ENCODE assay signal across 8 cellular contexts in the genomic region with DNA sequence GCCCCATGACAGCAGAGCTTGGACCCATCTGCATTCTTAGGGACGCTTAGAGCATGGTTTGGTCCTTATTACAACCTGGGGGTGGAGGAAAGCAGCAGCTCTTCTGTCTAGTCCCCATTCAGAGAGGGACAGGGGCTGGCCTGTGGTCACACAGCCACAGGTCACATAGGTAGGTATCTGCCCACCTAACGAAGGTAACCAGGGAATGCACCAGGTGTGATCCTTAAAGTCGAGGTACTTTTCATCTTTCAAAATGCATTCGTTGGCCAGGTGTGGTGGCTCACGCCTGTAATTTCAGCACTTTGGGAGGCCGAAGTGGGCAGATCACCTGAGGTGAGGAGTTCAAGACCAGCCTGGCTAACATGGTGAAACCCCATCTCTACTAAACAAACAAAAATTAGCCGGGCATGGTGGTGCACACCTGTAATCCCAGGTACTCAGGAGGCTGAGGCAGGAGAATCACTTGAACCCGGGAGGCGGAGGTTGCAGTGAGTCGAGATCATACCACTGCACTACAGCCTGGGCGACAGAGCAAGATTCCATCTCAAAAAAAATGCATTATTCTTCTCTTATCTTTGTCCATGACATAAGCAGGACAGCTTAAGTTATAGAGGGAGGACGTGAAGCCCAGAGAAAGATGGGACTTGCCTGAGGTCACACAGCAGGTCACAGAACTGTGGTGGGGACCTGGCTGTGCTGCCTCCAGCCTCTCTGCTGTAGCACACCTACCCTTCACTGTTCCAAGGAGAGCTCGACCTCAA. TPM values are rescaled to one million over a fixed set of nuclear protein-coding genes. Genes with fewer than 3 reads are reported as not detected.
DNase-seq lines count a peak whose midpoint lies in the region; ATAC-seq and TF ChIP-seq lines count a peak whose summit lies in the region.
"Not testable (repeated sequence)": the region's sequence is repeated elsewhere in the genome, so short reads cannot be mapped to it uniquely, and the experiment has no call there.

No MANE protein-coding gene starts in this region.

- H3K36me3 ChIP-seq in GM23248 (ENCODE audit: low read depth) (peaks cover 11% of the 10 kb centered on the region; the same call in 1 of the 2 replicates), neuronal stem cell (replicated peaks in 1 of 2; ENCODE audit: control insufficient read depth in 2 of 2, insufficient read depth in 2 of 2, low read length in 2 of 2) (peaks cover 0 to 17% of the 10 kb centered on the region in 2 donors)
- not testable (repeated sequence) for H3K36me3 ChIP-seq in PC-3 (ENCODE audit: low read depth, low read length); adipocyte (ENCODE audit: control insufficient read depth, insufficient read depth, low read length, severe bottlenecking); endodermal cell (ENCODE audit: control insufficient read depth, insufficient read depth, low read length); suprapubic skin

- H4K8ac ChIP-seq in neuronal stem cell (ENCODE audit: low read depth, low read length): not testable (repeated sequence)

- H3K27ac Mint-ChIP-seq in endodermal cell: not testable (repeated sequence)
- peak overlapping the region in 1 of 6 donors; percentile 39 for H3K27ac Mint-ChIP-seq in immature natural killer cell

- H3K27ac ChIP-seq in GM23248: peak overlapping the region; percentile 86
- H3K27ac ChIP-seq in PC-3 (ENCODE audit: low read length); endodermal cell (ENCODE audit: low read depth, low read length); neuronal stem cell (replicated peaks; ENCODE audit: low read length); suprapubic skin: not testable (repeated sequence)

- peaks cover 20% of the 10 kb centered on the region for H3K79me2 ChIP-seq in GM23248 (ENCODE audit: insufficient read depth)
- not testable (repeated sequence) for H3K79me2 ChIP-seq in PC-3 (ENCODE audit: low read length)

- peak overlapping the region; percentile 82 for H3K4me3 ChIP-seq in AG04449 (ENCODE audit: low read depth, low read length)
- peak overlapping the region; percentile 92 for H3K4me3 ChIP-seq in GM23248
- H3K4me3 ChIP-seq in PC-3 (ENCODE audit: low read length); endodermal cell (ENCODE audit: low read length); neuronal stem cell (ENCODE audit: low read length in 2 of 2): not testable (repeated sequence)
- H3K4me3 ChIP-seq in adipocyte (ENCODE audit: low read length): peak overlapping the region; percentile 91
- peak overlapping the region; percentile 65 for H3K4me3 ChIP-seq in suprapubic skin

- intact Hi-C loops in PC-3 (cut with micrococcal nuclease): not testable (repeated sequence)

- not testable (repeated sequence) for H2BK15ac ChIP-seq in neuronal stem cell (ENCODE audit: low read length)

- TF ChIP-seq POLR2A in suprapubic skin (IDR thresholded peaks at IDR 0.05): not testable (repeated sequence)

- not testable (repeated sequence) for ATAC-seq in PC-3

- peak overlapping the region; percentile 60 for H3K4me3 Mint-ChIP-seq in endodermal cell
- peak overlapping the region; percentile 54 to 85 (median 71) for H3K4me3 Mint-ChIP-seq in immature natural killer cell

- H3K4me1 ChIP-seq in GM23248 (ENCODE audit: insufficient read depth) (peaks cover 27% of the 10 kb centered on the region), neuronal stem cell (ENCODE audit: control insufficient read depth in 2 of 2, insufficient read depth in 1 of 2, low read depth in 1 of 2, low read length in 2 of 2) (peaks cover 4 to 10% of the 10 kb centered on the region in 2 donors), suprapubic skin (peaks cover 28% of the 10 kb centered on the region)
- H3K4me1 ChIP-seq in PC-3 (ENCODE audit: insufficient read depth, low read length); adipocyte (ENCODE audit: control insufficient read depth, insufficient read depth, low read length); endodermal cell (ENCODE audit: control insufficient read depth, insufficient read depth, low read length): not testable (repeated sequence)

- not testable (repeated sequence) for H3K14ac ChIP-seq in neuronal stem cell (ENCODE audit: low read length)

- not testable (repeated sequence) for H2BK12ac ChIP-seq in neuronal stem cell (ENCODE audit: low read length)

- peak overlapping the region; percentile 9 for H2BK120ac ChIP-seq in neuronal stem cell (ENCODE audit: low read depth, low read length)

- H3K27me3 Mint-ChIP-seq in endodermal cell (ENCODE audit: insufficient read depth): peaks cover 38% of the 10 kb centered on the region
- not testable (repeated sequence) for H3K27me3 Mint-ChIP-seq in immature natural killer cell (ENCODE audit: low read depth in 3 of 3)

- H4K20me1 ChIP-seq in GM23248 (ENCODE audit: insufficient read depth); PC-3 (ENCODE audit: low read length): not testable (repeated sequence)

- peak overlapping the region; percentile 5 for H2BK5ac ChIP-seq in neuronal stem cell (ENCODE audit: low read length)

- H3K4ac ChIP-seq in neuronal stem cell (ENCODE audit: low read length): not testable (repeated sequence)

- BruUV-seq in PC-3 (replicated peaks; lab: Mats Ljungman, UMichigan): TSS peak; percentile 34

- H3K9ac ChIP-seq in GM23248 (peak overlapping the region; percentile 96), adipocyte (ENCODE audit: low read length) (peak overlapping the region; percentile 93)
- not testable (repeated sequence) for H3K9ac ChIP-seq in PC-3 (ENCODE audit: low read length); endodermal cell (ENCODE audit: extremely low read depth, low read length, poor library complexity, severe bottlenecking); neuronal stem cell (ENCODE audit: low read depth, low read length, poor library complexity)

- H3F3A ChIP-seq in GM23248 (ENCODE audit: insufficient read depth); PC-3 (ENCODE audit: low read length, unreplicated experiment): not testable (repeated sequence)

- H3K4me2 ChIP-seq in GM23248 (ENCODE audit: unreplicated experiment): peak overlapping the region; percentile 93
- not testable (repeated sequence) for H3K4me2 ChIP-seq in PC-3 (ENCODE audit: low read length); neuronal stem cell (ENCODE audit: insufficient read depth, low read length, poor library complexity, severe bottlenecking)

- H2AK5ac ChIP-seq in neuronal stem cell (ENCODE audit: low read depth, low read length): not testable (repeated sequence)

- H3K36me3 Mint-ChIP-seq in endodermal cell (ENCODE audit: low read depth); immature natural killer cell: not testable (repeated sequence)

- H3K4me1 Mint-ChIP-seq in endodermal cell: not testable (repeated sequence)
- H3K4me1 Mint-ChIP-seq in immature natural killer cell: peaks cover 12 to 14% of the 10 kb centered on the region in 2 donors

- not testable (repeated sequence) for H3K9me3 ChIP-seq in GM23248 (ENCODE audit: low read depth); PC-3 (ENCODE audit: low read length); adipocyte (ENCODE audit: control insufficient read depth, low read length); endodermal cell (ENCODE audit: control insufficient read depth, low read length); neuronal stem cell (replicated peaks in 1 of 2; ENCODE audit: control insufficient read depth in 2 of 2, insufficient read depth in 1 of 2, low read depth in 1 of 2, low read length in 2 of 2); suprapubic skin

- H3K27me3 ChIP-seq in GM23248 (replicated peaks; ENCODE audit: insufficient read depth); PC-3 (ENCODE audit: low read length); adipocyte (replicated peaks; ENCODE audit: control insufficient read depth, insufficient read depth, low read length); suprapubic skin: not testable (repeated sequence)
- H3K27me3 ChIP-seq in endodermal cell (ENCODE audit: control insufficient read depth, insufficient read depth, low read length, poor library complexity, severe bottlenecking) (peaks cover 31% of the 10 kb centered on the region), neuronal stem cell (ENCODE audit: control insufficient read depth in 3 of 3, insufficient read depth in 3 of 3, low read depth in 1 of 3, low read length in 3 of 3) (peaks cover 0 to 50% (median 15%) of the 10 kb centered on the region in 3 experiments)

- H2AFZ ChIP-seq in GM23248: peak overlapping the region; percentile 72
- not testable (repeated sequence) for H2AFZ ChIP-seq in PC-3 (ENCODE audit: low read length); neuronal stem cell (ENCODE audit: low read length)

- not testable (repeated sequence) for TF ChIP-seq EP300 in suprapubic skin (IDR thresholded peaks at IDR 0.05)

- not testable (repeated sequence) for H3K9me3 Mint-ChIP-seq in endodermal cell, immature natural killer cell

- WGBS in GM23248 (ENCODE audit: low coverage in 1 of 2, low lambda C conversion rate in 2 of 2, missing lambda C conversion rate in 2 of 2), 2 experiments: 87 to 88% methylated on average over 13 of the region's 13 CpGs
- 89 to 91% methylated on average over 9 to 13 of the region's 13 CpGs for WGBS in endodermal cell (ENCODE audit: insufficient coverage in 1 of 2, insufficient read length in 1 of 2), 2 experiments
- no CpG with 5 or more reads among the region's 13 CpGs for WGBS in neuronal stem cell (ENCODE audit: extremely low coverage in 2 of 2, insufficient read length in 2 of 2, insufficient replicate concordance in 1 of 2), 2 donors
- 87% methylated on average over 13 of the region's 13 CpGs for WGBS in suprapubic skin

- H3K79me1 ChIP-seq in neuronal stem cell (ENCODE audit: low read depth, low read length): not testable (repeated sequence)

- POLR2A ChIA-PET in AG04449 (lab: Yijun Ruan, JAX): interaction anchor here (1.7 to 2.4 kb wide), 2 partner anchors 60 to 131 kb away, joined by 6 to 15 read pairs; partner anchors contain the start of gene SPTAN1
- POLR2A ChIA-PET in PC-3 (lab: Charles Lee; ENCODE audit: unreplicated experiment): not testable (repeated sequence)

- not testable (repeated sequence) for H3K18ac ChIP-seq in neuronal stem cell (ENCODE audit: low read length)

- DNase-seq in AG04449 (ENCODE audit: low read depth, low spot score); GM23248; PC-3; adipocyte (ENCODE audit: low read depth); endodermal cell; immature natural killer cell; neuronal stem cell (ENCODE audit: low spot score); suprapubic skin (ENCODE audit: low spot score in 2 of 2): not testable (repeated sequence)

- in situ Hi-C loops in GM23248 (cut with MboI): not testable (repeated sequence)

- not testable (repeated sequence) for H4K91ac ChIP-seq in neuronal stem cell (ENCODE audit: low read depth, low read length, poor library complexity)

- not testable (repeated sequence) for H3K9me2 ChIP-seq in GM23248 (ENCODE audit: insufficient read depth); PC-3 (replicated peaks; ENCODE audit: low read length)

- not testable (repeated sequence) for H3K23ac ChIP-seq in neuronal stem cell (ENCODE audit: low read depth, low read length, poor library complexity)

- not testable (repeated sequence) for TF ChIP-seq CTCF in AG04449 (IDR thresholded peaks at IDR 0.05; ENCODE audit: insufficient read depth, low read length, missing control alignments); PC-3 (conservative IDR thresholded peaks at IDR 0.05; ENCODE audit: low read depth, low read length); endodermal cell (conservative IDR thresholded peaks at IDR 0.05); suprapubic skin (IDR thresholded peaks at IDR 0.05)

- CTCF ChIA-PET in AG04449 (lab: Yijun Ruan, JAX): interaction anchor here (1.1 to 5.4 kb wide), 9 partner anchors 10 to 126 kb away, joined by 3 to 80 read pairs (median 23); no protein-coding TSS in a partner anchor
- CTCF ChIA-PET in PC-3 (lab: Charles Lee): not testable (repeated sequence)

RNA-seq across cellular contexts. Expression of gene CERCAM, which starts 1.5 kb away (rescaled TPM):
- 474 and 525 TPM in 2 replicates for total RNA-seq in GM23248 (2014; rRNA removed; shearing (Covaris generic))
- 596 and 633 TPM in 2 replicates for polyA plus RNA-seq in GM23248 (2016; fragmentation: Nextera tagmentation; extraction: Ambion mirVana)
- total RNA-seq in PC-3 (2014; rRNA removed): 19.1 and 23.1 TPM in 2 replicates
- 10 to 100 TPM; 18.5 to 26.5 TPM for total RNA-seq in endodermal cell
- polyA plus RNA-seq in endodermal cell (2013, experiment 1 of 2): 51.5 TPM
- 53.6 TPM for polyA plus RNA-seq in endodermal cell (2013, experiment 2 of 2)
- 10 to 100 TPM in 2 of 3 donors, 1 to 10 TPM in 1; 9.1 to 20.7 (median 10.2) TPM for polyA plus RNA-seq in immature natural killer cell
- 0.70 TPM for polyA plus RNA-seq in neuronal stem cell (2013, experiment 1 of 2)
- polyA plus RNA-seq in neuronal stem cell (2013, experiment 2 of 2): 0.76 TPM
- total RNA-seq in suprapubic skin: 10 to 100 TPM in 2 of 4 donors, 1 to 10 TPM in 2; 3.7 to 26.2 (median 11.3) TPM

RNA-seq across cellular contexts. Expression of gene ODF2, which starts 33.6 kb away (rescaled TPM):
- 29.5 and 37.9 TPM in 2 replicates for total RNA-seq in GM23248 (2014; rRNA removed; shearing (Covaris generic))
- 32.1 and 34.8 TPM in 2 replicates for polyA plus RNA-seq in GM23248 (2016; fragmentation: Nextera tagmentation; extraction: Ambion mirVana)
- 31.2 and 35.0 TPM in 2 replicates for total RNA-seq in PC-3 (2014; rRNA removed)
- total RNA-seq in endodermal cell: 10 to 100 TPM; 34.5 to 48.7 TPM
- polyA plus RNA-seq in endodermal cell (2013, experiment 1 of 2): 60.4 TPM
- 57.4 TPM for polyA plus RNA-seq in endodermal cell (2013, experiment 2 of 2)
- 10 to 100 TPM in 2 of 3 donors, 1 to 10 TPM in 1; 5.6 to 37.2 (median 12.9) TPM for polyA plus RNA-seq in immature natural killer cell
- 27.4 TPM for polyA plus RNA-seq in neuronal stem cell (2013, experiment 1 of 2)
- polyA plus RNA-seq in neuronal stem cell (2013, experiment 2 of 2): 27.8 TPM
- total RNA-seq in suprapubic skin: 10 to 100 TPM; 20.8 to 28.2 (median 24.7) TPM

RNA-seq across cellular contexts. Expression of gene URM1, which starts 51.0 kb away (rescaled TPM):
- total RNA-seq in GM23248 (2014; rRNA removed; shearing (Covaris generic)): 39.2 and 59.2 TPM in 2 replicates
- polyA plus RNA-seq in GM23248 (2016; fragmentation: Nextera tagmentation; extraction: Ambion mirVana) (60.9 and 64.4 TPM in 2 replicates), immature natural killer cell (10 to 100 TPM; 52.6 to 70.1 (median 61.5) TPM)
- total RNA-seq in PC-3 (2014; rRNA removed) (29.1 and 35.7 TPM in 2 replicates), endodermal cell (10 to 100 TPM; 51.5 to 60.4 TPM), suprapubic skin (10 to 100 TPM; 30.2 to 37.6 (median 34.0) TPM)
- 46.9 TPM for polyA plus RNA-seq in endodermal cell (2013, experiment 1 of 2)
- 45.0 TPM for polyA plus RNA-seq in endodermal cell (2013, experiment 2 of 2)
- 28.4 TPM for polyA plus RNA-seq in neuronal stem cell (2013, experiment 1 of 2)
- 24.9 TPM for polyA plus RNA-seq in neuronal stem cell (2013, experiment 2 of 2)

Comparison
In these comparisons a context has a peak if more than half of its experiments do, and no peak if none do; other contexts are left out.
1. RNA of gene CERCAM, which starts 1.5 kb away (total RNA-seq): 474 to 525 TPM in GM23248; 18.5 to 26.5 TPM in endodermal cell, 19.1 to 23.1 TPM in PC-3 and 3.7 to 26.2 TPM in suprapubic skin; every median in the first group is over 10 times any median in the second.